Comparison of ENCODE assay signal across 8 cellular contexts in the genomic region with DNA sequence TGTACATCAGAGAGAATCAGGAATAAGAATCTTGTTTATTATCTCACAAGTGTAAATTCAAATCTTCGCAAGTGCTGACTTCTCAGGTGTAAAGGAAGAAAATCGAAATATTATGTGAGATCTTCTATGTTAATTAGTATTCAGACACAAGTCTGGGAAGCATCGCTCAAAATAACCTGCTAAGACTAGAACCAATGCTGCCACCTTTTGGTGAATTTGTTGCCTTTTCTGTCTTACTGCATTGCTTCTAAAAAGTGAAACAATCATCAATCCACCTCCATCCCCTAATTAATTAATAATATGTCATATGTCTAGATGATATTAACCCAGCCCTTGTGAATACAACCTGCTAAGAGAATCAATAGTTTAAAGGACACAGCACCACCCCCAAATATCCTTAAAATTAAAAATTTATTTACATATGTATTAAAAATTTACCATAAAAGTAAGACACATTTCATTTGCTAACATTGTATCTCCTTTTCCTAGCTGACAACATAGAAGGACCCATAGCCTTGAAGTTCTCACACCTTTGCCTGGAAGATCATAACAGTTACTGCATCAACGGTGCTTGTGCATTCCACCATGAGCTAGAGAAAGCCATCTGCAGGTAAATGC. TPM values are rescaled to one million over a fixed set of nuclear protein-coding genes. Genes with fewer than 3 reads are reported as not detected.
A peak's percentile ranks its signal among the peaks of the same experiment; 100 is the strongest.
DNase-seq lines count a peak whose midpoint lies in the region; ATAC-seq and TF ChIP-seq lines count a peak whose summit lies in the region.

No MANE protein-coding gene starts in this region.

- no peaks in the 10 kb centered on the region for H3K9me3 Mint-ChIP-seq in Calu3 (ENCODE audit: low read depth, unreplicated experiment)

- H3K4me3 Mint-ChIP-seq in Calu3 (ENCODE audit: low read depth, unreplicated experiment) = no peak overlapping the region

- peak; percentile 35 for TF ChIP-seq CTCF in Calu3 (IDR thresholded peaks at IDR 0.05; ENCODE audit: unreplicated experiment)
- peak in 4 of 6 experiments; percentile 43 to 67 (median 60) for TF ChIP-seq CTCF in Peyer's patch (IDR thresholded peaks at IDR 0.05)
- TF ChIP-seq CTCF in epithelial cell of proximal tubule (conservative IDR thresholded peaks at IDR 0.05; ENCODE audit: low read depth, low read length) = peak; percentile 76
- TF ChIP-seq CTCF in neural cell (IDR thresholded peaks at IDR 0.05; ENCODE audit: poor library complexity, severe bottlenecking) = peak; percentile 78

- no peak overlapping the region for H3K27ac Mint-ChIP-seq in Calu3 (ENCODE audit: unreplicated experiment)

- H3K27ac ChIP-seq in Peyer's patch = no peak overlapping the region
- H3K27ac ChIP-seq in neural cell (ENCODE audit: low read length) = no peak overlapping the region

- H3K36me3 Mint-ChIP-seq in Calu3 (ENCODE audit: insufficient read depth, unreplicated experiment) = no peaks in the 10 kb centered on the region

- no peak overlapping the region for H3K4me2 ChIP-seq in neural cell (ENCODE audit: low read length)

- H3K79me2 ChIP-seq in neural cell (replicated peaks; ENCODE audit: insufficient read depth, low read length) = no peaks in the 10 kb centered on the region

- CTCF ChIA-PET in Calu3 (lab: Charles Lee) = no interaction called here

- TF ChIP-seq POLR2A in Peyer's patch (IDR thresholded peaks at IDR 0.05) = no peak

- ATAC-seq in GM18511 (IDR thresholded peaks at IDR 0.05; ENCODE audit: unreplicated experiment) (peak; percentile 80), HG03442 (IDR thresholded peaks at IDR 0.05; ENCODE audit: unreplicated experiment) (peak; percentile 63)

- no TSS peak for BruUV-seq in Calu3 (replicated peaks; lab: Mats Ljungman, UMichigan)

- no peak overlapping the region for H2AFZ ChIP-seq in neural cell (ENCODE audit: low read depth, low read length)

- H3K36me3 ChIP-seq in Peyer's patch = no peaks in the 10 kb centered on the region
- no peaks in the 10 kb centered on the region for H3K36me3 ChIP-seq in neural cell (ENCODE audit: insufficient read depth, low read length)

- H3K27me3 ChIP-seq in Peyer's patch (no peaks in the 10 kb centered on the region), neural cell (ENCODE audit: insufficient read depth, low read depth, low read length) (no peaks in the 10 kb centered on the region)

- H3K4me1 Mint-ChIP-seq in Calu3 (ENCODE audit: low read depth, unreplicated experiment) = no peaks in the 10 kb centered on the region

- no peaks in the 10 kb centered on the region for H3K9me3 ChIP-seq in Peyer's patch
- H3K9me3 ChIP-seq in neural cell (ENCODE audit: low read length) = no peaks in the 10 kb centered on the region

- H3K9ac ChIP-seq in neural cell (ENCODE audit: low read length) = no peak overlapping the region

- H3K4me3 ChIP-seq in Peyer's patch (no peak overlapping the region), epithelial cell of proximal tubule (ENCODE audit: low read depth, low read length) (no peak overlapping the region), neural cell (ENCODE audit: low read length) (no peak overlapping the region)

- peak; percentile 81 for TF ChIP-seq RAD21 in neural cell (conservative IDR thresholded peaks at IDR 0.05)

- H4K20me1 ChIP-seq in neural cell (ENCODE audit: insufficient read depth) = no peaks in the 10 kb centered on the region

- no peak for TF ChIP-seq EP300 in neural cell (conservative IDR thresholded peaks at IDR 0.05; ENCODE audit: poor library complexity, severe bottlenecking)

- H3K9me2 ChIP-seq in neural cell (ENCODE audit: insufficient read depth, low read length) = no peaks in the 10 kb centered on the region

- DNase-seq in Calu3 (peak; percentile 40), Peyer's patch (no peak), epithelial cell of proximal tubule (ENCODE audit: low read depth) (peak; percentile 25), NCI-H2171 treated with DMSO at 0.1 percent for 48 hours (lab: John Stamatoyannopoulos, UW) (no peak)
- no peak for DNase-seq in activated CD4-positive, CD25-positive, alpha-beta regulatory T cell treated with anti-CD3 and anti-CD28 coated beads, Interleukin-2, amount 50 U/mL, for 72 hours

- H3K27me3 Mint-ChIP-seq in Calu3 (ENCODE audit: unreplicated experiment) = no peaks in the 10 kb centered on the region

- intact Hi-C loops in Calu3 (cut with micrococcal nuclease; ENCODE audit: unreplicated experiment) = loop anchor here (1.0 kb wide), 2 partner anchors 84 to 123 kb away; no protein-coding TSS in a partner anchor

- no peaks in the 10 kb centered on the region for H3F3A ChIP-seq in neural cell (ENCODE audit: insufficient read depth, low read length, poor library complexity, severe bottlenecking)

- H3K4me1 ChIP-seq in Peyer's patch = no peaks in the 10 kb centered on the region

TF ChIP-seq in neural cell, 6 proteins besides CTCF, POLR2A, EP300 and RAD21:
- TF ChIP-seq SMC3 (conservative IDR thresholded peaks at IDR 0.05; ENCODE audit: poor library complexity) (peak; percentile 69), TAF1 (IDR thresholded peaks at IDR 0.05; ENCODE audit: low read depth) (no peak)

RNA-seq across cellular contexts. Expression of a gene that starts 3.5 kb away (rescaled TPM):
- total RNA-seq in Calu3 (2022) (0.40 and 0.51 TPM in 2 replicates), Peyer's patch (not detected), epithelial cell of proximal tubule (1.9 and 32.6 TPM in 2 replicates)
- polyA plus RNA-seq in neural cell = not detected in 2 replicates
- 0.73 TPM in 1 of 2 replicates, not detected in the other for polyA minus RNA-seq in neural cell

RNA-seq across cellular contexts. Expression of a gene that starts 53.1 kb away (rescaled TPM):
- 413 and 422 TPM in 2 replicates for total RNA-seq in Calu3 (2022)
- 1 to 10 TPM in 3 of 4 donors, not detected in 1; 1.1 to 2.8 (median 1.7) TPM for total RNA-seq in Peyer's patch
- total RNA-seq in epithelial cell of proximal tubule = 3.1 and 16.0 TPM in 2 replicates
- polyA plus RNA-seq in neural cell = not detected in 2 replicates
- polyA minus RNA-seq in neural cell = not detected in 2 replicates

Comparison
In these comparisons a context has a peak if more than half of its experiments do, and no peak if none do; other contexts are left out.
1. DNase-seq: peak in Calu3 (single experiment) and epithelial cell of proximal tubule (single experiment); none in Peyer's patch (0 of 3), activated CD4-positive, CD25-positive, alpha-beta regulatory T cell treated with anti-CD3 and anti-CD28 coated beads, Interleukin-2, amount 50 U/mL, for 72 hours (single experiment) and NCI-H2171 treated with DMSO at 0.1 percent for 48 hours (single experiment).
2. RNA of a gene that starts 53.1 kb away (total RNA-seq): 413 to 422 TPM in Calu3; 3.1 to 16.0 TPM in epithelial cell of proximal tubule and 1.1 to 2.8 TPM in Peyer's patch; every median in the first group is over 10 times any median in the second.
3. Peak in every context shown above with its lines, with median percentiles within 50 percentile points of each other: CTCF ChIP-seq.